9 cellular contexts compared by ENCODE assay signal in genomic region chr17:39165844-39166349, GRCh38. TPM values are rescaled to one million over a fixed set of nuclear protein-coding genes. Genes with fewer than 3 reads are reported as not detected.
A peak's percentile ranks its signal among the peaks of the same experiment; 100 is the strongest.
DNase-seq lines count a peak whose midpoint lies in the region; ATAC-seq and TF ChIP-seq lines count a peak whose summit lies in the region.
"Had no signal": no experiment of that assay in that cellular context is flagged by ENCODE, and none has a peak within 500 bp of the region (broad histone marks: within the 10 kb centered on the region; RNA-seq: fewer than 3 reads in every experiment).

Gene ARL5C, minus strand, starts transcription at chr17:39166161. Its CDS starts 401 bp downstream, at chr17:39165760.

- H3K9me3 Mint-ChIP-seq in CD4-positive, alpha-beta T cell, result no peaks in the 10 kb centered on the region

- H3K79me2 ChIP-seq in parathyroid adenoma, result no peaks in the 10 kb centered on the region

- H3K27ac ChIP-seq in CD4-positive, alpha-beta T cell (ENCODE audit: low read depth, low read length), result no peak within 1 kb of the TSS
- H3K27ac ChIP-seq in Peyer's patch (peak within 1 kb of the TSS in 2 of 4 donors; percentile 12 to 42), parathyroid adenoma (no peak within 1 kb of the TSS)

- peaks cover 27% of the 10 kb centered on the region for H3K4me1 Mint-ChIP-seq in CD4-positive, alpha-beta T cell (ENCODE audit: low read depth)

- H3K9ac ChIP-seq in parathyroid adenoma, result no peak within 1 kb of the TSS

- H3K27ac Mint-ChIP-seq in CD4-positive, alpha-beta T cell, result no peak within 1 kb of the TSS

- no peaks in the 10 kb centered on the region for H3K36me3 Mint-ChIP-seq in CD4-positive, alpha-beta T cell (ENCODE audit: low read depth)

- peak within 1 kb of the TSS; percentile 29 to 53 (median 52) for H3K4me3 ChIP-seq in Peyer's patch
- H3K4me3 ChIP-seq in fibroblast of pulmonary artery (replicated peaks; ENCODE audit: low read depth, low read length), result peak within 1 kb of the TSS; percentile 52
- peak within 1 kb of the TSS; percentile 32 for H3K4me3 ChIP-seq in parathyroid adenoma (ENCODE audit: low read depth, low read length)

- peaks cover 34% of the 10 kb centered on the region for H3K27me3 Mint-ChIP-seq in CD4-positive, alpha-beta T cell

- peak within 1 kb of the TSS; percentile 56 for H3K4me2 ChIP-seq in parathyroid adenoma (ENCODE audit: low read length)

- no peak for DNase-seq in CD4-positive, alpha-beta T cell
- DNase-seq in Peyer's patch, result no peak
- no peak for DNase-seq in fibroblast of pulmonary artery (ENCODE audit: low read depth)
- DNase-seq in MV-4-11 (lab: John Stamatoyannopoulos, UW), result no peak
- DNase-seq in effector CD8-positive, alpha-beta T cell (lab: John Stamatoyannopoulos, UW), result no peak
- DNase-seq in stimulated activated CD4-positive, alpha-beta T cell treated with anti-CD3 and anti-CD28 coated beads, Interleukin-4, amount 100 ng/mL, for 24 hours, result no peak
- DNase-seq: Karpas-422 had no signal

- H3K4me1 ChIP-seq in Peyer's patch (peaks cover 0 to 10% (median 5%) of the 10 kb centered on the region in 4 donors), parathyroid adenoma (no peaks in the 10 kb centered on the region)

- ATAC-seq in CD4-positive, alpha-beta T cell (ENCODE audit: poor library complexity), result no peak
- ATAC-seq in GM21529 (IDR thresholded peaks at IDR 0.05; ENCODE audit: unreplicated experiment), result no peak

- POLR2A ChIA-PET in CD4-positive, alpha-beta T cell (lab: Charles Lee), result interaction anchor here (1.4 to 5.5 kb wide), 2 partner anchors 14 to 34 kb away, joined by 3 to 35 read pairs; partner anchors contain the start of genes PLXDC1 and RPL19

- TF ChIP-seq POLR2A in Peyer's patch (IDR thresholded peaks at IDR 0.05), result no peak

- CTCF ChIA-PET in CD4-positive, alpha-beta T cell (lab: Charles Lee), result interaction anchor here (0.5 to 3.8 kb wide), 8 partner anchors 9 to 182 kb away, joined by 4 to 47 read pairs (median 10); no protein-coding TSS in a partner anchor

- H2AFZ ChIP-seq in parathyroid adenoma, result peak within 1 kb of the TSS; percentile 74

- H3K27me3 ChIP-seq in CD4-positive, alpha-beta T cell (ENCODE audit: control insufficient read depth, insufficient read depth, low read length), result peaks cover 17% of the 10 kb centered on the region
- H3K27me3 ChIP-seq in Peyer's patch, result no peaks in the 10 kb centered on the region
- H3K27me3 ChIP-seq in parathyroid adenoma (ENCODE audit: control insufficient read depth, insufficient read depth, low read length), result no peaks in the 10 kb centered on the region

- TF ChIP-seq CTCF in CD4-positive, alpha-beta T cell (IDR thresholded peaks at IDR 0.05), result no peak
- TF ChIP-seq CTCF in Peyer's patch (IDR thresholded peaks at IDR 0.05), result no peak
- no peak for TF ChIP-seq CTCF in fibroblast of pulmonary artery (IDR thresholded peaks at IDR 0.05; ENCODE audit: low read length, missing control alignments)
- no peak for TF ChIP-seq CTCF in parathyroid adenoma (IDR thresholded peaks at IDR 0.05)

- H3K36me3 ChIP-seq in Peyer's patch (no peaks in the 10 kb centered on the region), parathyroid adenoma (ENCODE audit: control insufficient read depth, insufficient read depth, low read length) (no peaks in the 10 kb centered on the region)

- H3K4me3 Mint-ChIP-seq in CD4-positive, alpha-beta T cell, result peak within 1 kb of the TSS; percentile 90

- intact Hi-C loops in CD4-positive, alpha-beta T cell (cut with DNase I, micrococcal nuclease), result loop anchor here in 1 of 2 experiments (2.0 kb wide), 1 partner anchor 79 kb away; no protein-coding TSS in a partner anchor

- no peaks in the 10 kb centered on the region for H3K9me3 ChIP-seq in CD4-positive, alpha-beta T cell (ENCODE audit: control insufficient read depth, low read length)
- H3K9me3 ChIP-seq in Peyer's patch, result peaks cover 0 to 3% (median 0%) of the 10 kb centered on the region in 4 donors
- H3K9me3 ChIP-seq in parathyroid adenoma (ENCODE audit: control insufficient read depth, low read length), result no peaks in the 10 kb centered on the region

RNA-seq across cellular contexts. Expression of gene ARL5C, which starts in this region (rescaled TPM):
- not detected for total RNA-seq in CD4-positive, alpha-beta T cell
- not detected for total RNA-seq in Peyer's patch
